13 cellular contexts compared by ENCODE assay signal in the genomic region with DNA sequence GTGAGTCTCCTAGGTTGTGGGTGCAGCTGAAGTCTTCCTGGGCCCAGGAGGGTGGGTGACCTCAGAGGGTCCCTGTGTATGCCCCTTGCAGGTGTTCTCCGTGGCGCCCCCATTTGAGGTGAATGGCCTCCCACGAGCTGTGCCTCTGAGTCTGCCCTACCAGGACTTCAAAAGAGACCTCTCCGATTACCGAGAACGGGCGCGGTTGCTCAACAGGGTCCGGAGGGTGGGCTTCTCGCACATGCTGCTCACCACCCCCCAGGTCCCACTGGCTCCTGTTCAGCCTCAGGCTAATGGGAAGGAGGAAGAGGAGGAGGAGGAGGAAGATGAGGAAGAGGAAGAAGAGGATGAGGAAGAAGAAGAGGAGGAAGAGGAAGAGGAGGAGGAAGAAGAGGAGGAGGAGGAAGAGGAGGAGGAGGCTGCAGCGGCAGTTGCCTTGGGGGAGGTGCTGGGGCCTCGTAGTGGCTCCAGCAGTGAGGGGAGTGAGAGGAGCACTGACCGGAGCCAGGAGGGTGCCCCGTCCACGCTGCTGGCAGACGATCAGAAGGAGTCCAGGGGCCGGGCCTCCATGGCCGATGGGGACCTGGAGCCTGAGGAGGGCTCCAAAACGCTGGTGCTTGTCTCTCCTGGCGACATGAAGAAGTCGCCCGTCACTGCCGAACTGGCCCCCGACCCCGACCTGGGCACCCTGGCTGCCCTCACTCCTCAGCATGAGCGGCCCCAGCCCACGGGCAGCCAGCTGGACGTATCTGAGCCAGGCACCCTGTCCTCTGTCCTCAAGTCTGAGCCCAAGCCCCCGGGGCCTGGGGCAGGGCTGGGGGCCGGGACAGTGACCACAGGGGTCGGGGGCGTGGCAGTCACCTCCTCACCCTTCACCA. TPM values are rescaled to one million over a fixed set of nuclear protein-coding genes. Genes with fewer than 3 reads are reported as not detected.
A peak's percentile ranks its signal among the peaks of the same experiment; 100 is the strongest.
DNase-seq lines count a peak whose midpoint lies in the region.
"Had no signal": no experiment of that assay in that cellular context is flagged by ENCODE, and none has a peak within 500 bp of the region (broad histone marks: within the 10 kb centered on the region; RNA-seq: fewer than 3 reads in every experiment).

No MANE protein-coding gene starts in this region.

- no peaks in the 10 kb centered on the region for H3K9me3 ChIP-seq in BLaER1
- no peaks in the 10 kb centered on the region for H3K9me3 ChIP-seq in BLaER1 treated with 17β-estradiol and CSF1 and Interleukin-3, amounts not matched to agents 10 nM and 100 nM (replicated peaks in 1 of 11)
- H3K9me3 ChIP-seq in neuronal stem cell (replicated peaks in 1 of 2; ENCODE audit: control insufficient read depth in 2 of 2, insufficient read depth in 1 of 2, low read depth in 1 of 2, low read length in 2 of 2) = no peaks in the 10 kb centered on the region
- H3K9me3 ChIP-seq: A549 had no signal

- no peak overlapping the region for H2AFZ ChIP-seq in neuronal stem cell (ENCODE audit: low read length)
- H2AFZ ChIP-seq: GM23248 had no signal

- H4K8ac ChIP-seq in neuronal stem cell (ENCODE audit: low read depth, low read length) = no peak overlapping the region

- WGBS in neuronal stem cell (ENCODE audit: extremely low coverage in 2 of 2, insufficient read length in 2 of 2, insufficient replicate concordance in 1 of 2), 2 donors = no CpG with 5 or more reads among the region's 32 CpGs

- H3K4me3 ChIP-seq in BLaER1 (no peak overlapping the region), neuronal stem cell (ENCODE audit: low read length in 2 of 2) (no peak overlapping the region)
- H3K4me3 ChIP-seq in BLaER1 treated with 17β-estradiol and CSF1 and Interleukin-3, amounts not matched to agents 10 nM and 100 nM = no peak overlapping the region
- H3K4me3 ChIP-seq: A549, GM23248 had no signal

- no peak overlapping the region for H3K4ac ChIP-seq in neuronal stem cell (ENCODE audit: low read length)

- DNase-seq in SKM-1 (lab: John Stamatoyannopoulos, UW; ENCODE audit: unreplicated experiment) = peak; percentile 22
- DNase-seq in neuronal stem cell (ENCODE audit: low spot score) = no peak
- DNase-seq in AML-193 (lab: John Stamatoyannopoulos, UW) = no peak
- no peak for DNase-seq in GM03348 (ENCODE audit: low spot score)
- DNase-seq: Calu3; CD4-positive, CD25-positive, alpha-beta regulatory T cell; DMS 273 treated with DMSO at 0.1 percent for 48 hours; GM23248 had no signal

- H4K20me1 ChIP-seq in BLaER1 = no peaks in the 10 kb centered on the region
- H4K20me1 ChIP-seq in BLaER1 treated with 17β-estradiol and CSF1 and Interleukin-3, amounts not matched to agents 10 nM and 100 nM = peaks cover 0 to under 1% (median 0%) of the 10 kb centered on the region in 11 experiments; a peak in 1 of 22 replicates

- H3K14ac ChIP-seq in neuronal stem cell (ENCODE audit: low read length) = peak overlapping the region; percentile 78

- H2AK5ac ChIP-seq in neuronal stem cell (ENCODE audit: low read depth, low read length) = peak overlapping the region; percentile 2

- no peak overlapping the region for H2BK12ac ChIP-seq in neuronal stem cell (ENCODE audit: low read length)

- H3K36me3 ChIP-seq in BLaER1 (no peaks in the 10 kb centered on the region), neuronal stem cell (replicated peaks in 1 of 2; ENCODE audit: control insufficient read depth in 2 of 2, insufficient read depth in 2 of 2, low read length in 2 of 2) (no peaks in the 10 kb centered on the region)
- H3K36me3 ChIP-seq in BLaER1 treated with 17β-estradiol and CSF1 and Interleukin-3, amounts not matched to agents 10 nM and 100 nM = no peaks in the 10 kb centered on the region

- H4K91ac ChIP-seq in neuronal stem cell (ENCODE audit: low read depth, low read length, poor library complexity) = no peak overlapping the region

- peaks cover 27% of the 10 kb centered on the region for H3K27me3 ChIP-seq in BLaER1
- H3K27me3 ChIP-seq in BLaER1 treated with 17β-estradiol and CSF1 and Interleukin-3, amounts not matched to agents 10 nM and 100 nM = peaks cover 14 to 35% (median 27%) of the 10 kb centered on the region in 11 experiments
- H3K27me3 ChIP-seq in neuronal stem cell (ENCODE audit: control insufficient read depth in 3 of 3, insufficient read depth in 3 of 3, low read depth in 1 of 3, low read length in 3 of 3) = peaks cover 0 to 3% (median 0%) of the 10 kb centered on the region in 3 experiments

- peak overlapping the region; percentile 14 for H2BK120ac ChIP-seq in neuronal stem cell (ENCODE audit: low read depth, low read length)

- H3K4me2 ChIP-seq in BLaER1 (peak overlapping the region; percentile 21), neuronal stem cell (ENCODE audit: insufficient read depth, low read length, poor library complexity, severe bottlenecking) (no peak overlapping the region)
- peak overlapping the region; percentile 30 to 68 (median 48) for H3K4me2 ChIP-seq in BLaER1 treated with 17β-estradiol and CSF1 and Interleukin-3, amounts not matched to agents 10 nM and 100 nM
- H3K4me2 ChIP-seq: A549 had no signal

- H3K9ac ChIP-seq in BLaER1 = no peak overlapping the region
- no peak overlapping the region for H3K9ac ChIP-seq in BLaER1 treated with 17β-estradiol and CSF1 and Interleukin-3, amounts not matched to agents 10 nM and 100 nM
- H3K9ac ChIP-seq in neuronal stem cell (ENCODE audit: low read depth, low read length, poor library complexity) = no peak overlapping the region
- H3K9ac ChIP-seq: GM23248 had no signal

- no peak overlapping the region for H3K23ac ChIP-seq in neuronal stem cell (ENCODE audit: low read depth, low read length, poor library complexity)

- H3K18ac ChIP-seq in neuronal stem cell (ENCODE audit: low read length) = no peak overlapping the region

- no peak overlapping the region for H3K27ac ChIP-seq in BLaER1
- H3K27ac ChIP-seq in BLaER1 treated with 17β-estradiol and CSF1 and Interleukin-3, amounts not matched to agents 10 nM and 100 nM = no peak overlapping the region
- H3K27ac ChIP-seq in neuronal stem cell (replicated peaks; ENCODE audit: low read length) = no peak overlapping the region
- H3K27ac ChIP-seq: A549, GM23248 had no signal

- H2BK5ac ChIP-seq in neuronal stem cell (ENCODE audit: low read length) = no peak overlapping the region

- H3K4me1 ChIP-seq in BLaER1 (peaks cover 35% of the 10 kb centered on the region), neuronal stem cell (ENCODE audit: control insufficient read depth in 2 of 2, insufficient read depth in 1 of 2, low read depth in 1 of 2, low read length in 2 of 2) (peaks cover 10 to 15% of the 10 kb centered on the region in 2 donors)
- H3K4me1 ChIP-seq in BLaER1 treated with 17β-estradiol and CSF1 and Interleukin-3, amounts not matched to agents 10 nM and 100 nM = peaks cover 33 to 46% (median 35%) of the 10 kb centered on the region in 10 experiments

- peak overlapping the region; percentile 32 for H2BK15ac ChIP-seq in neuronal stem cell (ENCODE audit: low read length)

- H3K79me1 ChIP-seq in neuronal stem cell (ENCODE audit: low read depth, low read length) = no peaks in the 10 kb centered on the region

RNA-seq across cellular contexts. Expression of gene SLC22A7, which starts 15.2 kb away (rescaled TPM):
- 0.01 TPM for polyA plus RNA-seq in neuronal stem cell (2013, experiment 1 of 2)
- not detected for polyA plus RNA-seq in neuronal stem cell (2013, experiment 2 of 2)
- polyA plus RNA-seq: A549; AG04450; BJ; CD4-positive, CD25-positive, alpha-beta regulatory T cell; GM23248 had no signal

RNA-seq across cellular contexts. Expression of gene CRIP3, which starts 25.8 kb away (rescaled TPM):
- polyA plus RNA-seq in neuronal stem cell (2013, experiment 1 of 2) = 25.5 TPM
- 24.5 TPM for polyA plus RNA-seq in neuronal stem cell (2013, experiment 2 of 2)
- polyA plus RNA-seq: AG04450, BJ, GM23248 had no signal

RNA-seq across cellular contexts. Expression of gene TTBK1, which starts 39.6 kb away (rescaled TPM):
- 1.5 TPM for polyA plus RNA-seq in neuronal stem cell (2013, experiment 1 of 2)
- 1.5 TPM for polyA plus RNA-seq in neuronal stem cell (2013, experiment 2 of 2)
- polyA plus RNA-seq: AG04450; BJ; CD4-positive, CD25-positive, alpha-beta regulatory T cell; GM23248 had no signal

RNA-seq across cellular contexts. Expression of gene DNPH1, which starts 53.6 kb away (rescaled TPM):
- polyA plus RNA-seq in neuronal stem cell (2013, experiment 1 of 2) = 110 TPM
- polyA plus RNA-seq in neuronal stem cell (2013, experiment 2 of 2) = 110 TPM
